In the genomic region with DNA sequence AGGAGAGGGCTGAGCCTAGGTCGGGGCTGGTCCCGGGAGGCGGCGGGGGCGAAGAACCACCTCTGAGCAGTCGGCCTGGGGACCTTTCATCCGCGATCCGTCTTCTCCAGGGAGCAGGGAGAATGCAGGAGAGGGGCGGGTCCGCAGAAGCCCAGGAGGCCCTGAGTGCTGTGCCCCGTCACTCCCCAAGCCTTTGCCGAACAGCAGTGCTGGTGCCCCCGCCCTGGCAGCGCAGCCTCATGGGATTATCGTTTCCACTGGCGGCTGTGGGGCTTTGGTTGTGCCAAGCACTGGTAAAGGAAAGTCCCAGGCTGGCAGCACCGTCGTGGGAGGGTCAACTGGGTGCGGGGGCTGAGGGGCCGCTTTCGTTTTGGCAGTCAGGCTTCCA, we compare ENCODE assay signal across 8 cellular contexts. TPM values are rescaled to one million over a fixed set of nuclear protein-coding genes. Genes with fewer than 3 reads are reported as not detected.
DNase-seq lines count a peak whose midpoint lies in the region; ATAC-seq, FAIRE-seq and TF ChIP-seq lines count a peak whose summit lies in the region.

No MANE protein-coding gene starts in this region.

- TF ChIP-seq CTCF in HepG2 (CRISPR knock-in tag; IDR thresholded peaks at IDR 0.05) (no peak), tibial artery (IDR thresholded peaks at IDR 0.05) (no peak)

- DNase-seq in HepG2 (ENCODE audit: low spot score) (no peak), tibial artery (no peak), NAMALWA (ENCODE audit: low spot score) (no peak)

- H3K9me3 ChIP-seq in BLaER1 (no peaks in the 10 kb centered on the region), HepG2 (ENCODE audit: low read length) (no peaks in the 10 kb centered on the region), tibial artery (no peaks in the 10 kb centered on the region)

- TF ChIP-seq POLR2A in HepG2 (IDR thresholded peaks at IDR 0.05; ENCODE audit: insufficient read depth in 1 of 2, low read depth in 2 of 2, low read length in 2 of 2), result no peak

- WGBS in HepG2 (ENCODE audit: low lambda C conversion rate), result under 1% methylated on average over 17 of the region's 22 CpGs

- FAIRE-seq in HepG2 (lab: Jason Lieb, UNC), result no peak

- TF ChIP-seq EP300 in HepG2 (IDR thresholded peaks at IDR 0.05; ENCODE audit: low read depth in 2 of 2, low read length in 2 of 2) (no peak), HepG2 (CRISPR knock-in tag; IDR thresholded peaks at IDR 0.05; ENCODE audit: borderline replicate concordance) (no peak)

- in situ Hi-C loops in HepG2 (cut with HindIII; ENCODE audit: extremely low pct_ligation_motif_present, low pct_unique_long_range_greater_than_20kb), result no loop called here

- no peak overlapping the region for H2AFZ ChIP-seq in HepG2 (ENCODE audit: low read length)

- CTCF ChIA-PET in HepG2 (lab: Yijun Ruan, JAX; ENCODE audit: low intra/inter-chr PET ratio, low total read pairs), result no interaction called here

- H3K9ac ChIP-seq in BLaER1 (peak overlapping the region; percentile 92), HepG2 (ENCODE audit: insufficient read depth, low read depth, low read length) (peak overlapping the region; percentile 86)

- H3K4me1 ChIP-seq in BLaER1 (peaks cover 27% of the 10 kb centered on the region), HepG2 (ENCODE audit: insufficient read depth, low read length) (peaks cover 21% of the 10 kb centered on the region), tibial artery (peaks cover 0 to 32% (median 21%) of the 10 kb centered on the region in 4 donors)

- peak overlapping the region; percentile 99 for H3K4me2 ChIP-seq in BLaER1
- H3K4me2 ChIP-seq in HepG2 (ENCODE audit: low read depth, low read length), result peak overlapping the region; percentile 99

- peaks cover 14% of the 10 kb centered on the region for H3K79me2 ChIP-seq in HepG2 (ENCODE audit: insufficient read depth, low read length)

- ATAC-seq in HG03520 (IDR thresholded peaks at IDR 0.05; ENCODE audit: unreplicated experiment) (peak; percentile 6), HepG2 (peak; percentile 58), HG03039 (IDR thresholded peaks at IDR 0.05; ENCODE audit: unreplicated experiment) (no peak), HG03108 (IDR thresholded peaks at IDR 0.05; ENCODE audit: unreplicated experiment) (no peak)

- H3K36me3 ChIP-seq in BLaER1 (peaks cover 40% of the 10 kb centered on the region), HepG2 (replicated peaks in 1 of 2; ENCODE audit: control insufficient read depth in 1 of 2, insufficient read depth in 2 of 2, low read length in 2 of 2) (peaks cover 20 to 28% of the 10 kb centered on the region in 2 experiments; a peak in 3 of 5 replicates), tibial artery (peaks cover 37 to 38% (median 37%) of the 10 kb centered on the region in 3 donors)

- TF ChIP-seq RAD21 in HepG2 (CRISPR knock-in tag; IDR thresholded peaks at IDR 0.05), result no peak

- H3K27me3 ChIP-seq in BLaER1, result no peaks in the 10 kb centered on the region
- no peaks in the 10 kb centered on the region for H3K27me3 ChIP-seq in HepG2 (ENCODE audit: control insufficient read depth in 1 of 2, insufficient read depth in 2 of 2, low read length in 2 of 2)
- H3K27me3 ChIP-seq in tibial artery, result peaks cover 0 to 41% of the 10 kb centered on the region in 2 donors

- POLR2A ChIA-PET in HepG2 (lab: Yijun Ruan, JAX), result interaction anchor here (1.1 to 2.8 kb wide), 2 partner anchors 12 to 63 kb away, joined by 4 to 26 read pairs; partner anchors contain the start of gene NDUFB10

- peak overlapping the region; percentile 92 for H3K27ac ChIP-seq in BLaER1
- peak overlapping the region; percentile 29 for H3K27ac ChIP-seq in angular gyrus (ENCODE audit: low read depth, low read length)
- H3K27ac ChIP-seq in HepG2 (ENCODE audit: extremely low read length, insufficient read depth, low read length), result peak overlapping the region; percentile 75
- H3K27ac ChIP-seq in tibial artery, result peak overlapping the region; percentile 80 to 94

- intact Hi-C loops in HepG2 (cut with micrococcal nuclease; ENCODE audit: unreplicated experiment) (no loop called here), tibial artery (cut with DNase I; ENCODE audit: low total_unique reads) (loop anchor here (5.0 kb wide), 1 partner anchor 360 kb away; the partner anchor contains the start of genes CRAMP1 and IFT140)

- H3K4me3 ChIP-seq in BLaER1 (peak overlapping the region; percentile 100), HepG2 (replicated peaks in 1 of 3; ENCODE audit: insufficient read depth in 1 of 3, low read depth in 2 of 3, low read length in 3 of 3) (peak overlapping the region; percentile 74 to 99 (median 84)), tibial artery (peak overlapping the region; percentile 79 to 99)

- H4K20me1 ChIP-seq in BLaER1 (peaks cover 43% of the 10 kb centered on the region), HepG2 (ENCODE audit: insufficient read depth, low read length) (no peaks in the 10 kb centered on the region)

- no TSS peak for BruUV-seq in HepG2 (replicated peaks; lab: Mats Ljungman, UMichigan)

RNA-seq across cellular contexts. Expression of gene TBL3, which starts 0.6 kb away (rescaled TPM):
- total RNA-seq in HepG2 (2016; rRNA removed; fragmentation: Illumina TruSeq; extraction: Trizol), result 31.2 and 38.0 TPM in 2 replicates
- total RNA-seq in HepG2 (2016; cell fraction: cytosol; rRNA removed; fragmentation: Illumina TruSeq; extraction: Trizol; ENCODE audit: low read depth), result 6.2 and 6.3 TPM in 2 replicates
- total RNA-seq in HepG2 (2016; cell fraction: insoluble cytoplasmic fraction; rRNA removed; fragmentation: Illumina TruSeq; extraction: Trizol), result 28.7 and 44.0 TPM in 2 replicates
- 9.1 and 10.6 TPM in 2 replicates for total RNA-seq in HepG2 (2016; cell fraction: membrane; rRNA removed; fragmentation: Illumina TruSeq; extraction: Trizol)
- total RNA-seq in HepG2 (2016; cell fraction: nucleus; rRNA removed; fragmentation: Illumina TruSeq; extraction: Trizol), result 26.8 and 27.8 TPM in 2 replicates
- polyA plus RNA-seq in HepG2 (2011; rRNA removed), result 16.8 and 24.9 TPM in 2 replicates
- polyA plus RNA-seq in HepG2 (2011; cell fraction: cytosol; rRNA removed), result 16.1 and 29.4 TPM in 2 replicates
- polyA plus RNA-seq in HepG2 (2011; cell fraction: nucleus; rRNA removed), result 117 and 165 TPM in 2 replicates
- polyA plus RNA-seq in HepG2 (2012), result 19.7 and 30.1 TPM in 2 replicates
- polyA plus RNA-seq in HepG2 (2016; cell fraction: cytosol; fragmentation: Illumina TruSeq; extraction: Trizol; ENCODE audit: low read depth), result 6.0 and 6.6 TPM in 2 replicates
- 21.7 and 29.9 TPM in 2 replicates for polyA plus RNA-seq in HepG2 (2016; cell fraction: insoluble cytoplasmic fraction; fragmentation: Illumina TruSeq; extraction: Trizol; ENCODE audit: low read depth)
- 7.9 and 9.7 TPM in 2 replicates for polyA plus RNA-seq in HepG2 (2016; cell fraction: membrane; fragmentation: Illumina TruSeq; extraction: Trizol; ENCODE audit: low read depth)
- 47.3 and 47.9 TPM in 2 replicates for polyA plus RNA-seq in HepG2 (2016; cell fraction: nucleus; fragmentation: Illumina TruSeq; extraction: Trizol; ENCODE audit: insufficient read depth, low read depth)
- polyA minus RNA-seq in HepG2 (2011; rRNA and poly(A)+ RNA removed; ENCODE audit: low replicate concordance), result 72.5 and 77.5 TPM in 2 replicates
- polyA minus RNA-seq in HepG2 (2011; cell fraction: cytosol; rRNA and poly(A)+ RNA removed), result 26.4 and 31.2 TPM in 2 replicates
- polyA minus RNA-seq in HepG2 (2011; cell fraction: nucleus; rRNA and poly(A)+ RNA removed), result 18.5 and 19.3 TPM in 2 replicates

RNA-seq across cellular contexts. Expression of gene RNF151, which starts 5.8 kb away (rescaled TPM):
- not detected in 2 replicates for total RNA-seq in HepG2 (2016; rRNA removed; fragmentation: Illumina TruSeq; extraction: Trizol)
- not detected in 2 replicates for total RNA-seq in HepG2 (2016; cell fraction: cytosol; rRNA removed; fragmentation: Illumina TruSeq; extraction: Trizol; ENCODE audit: low read depth)
- not detected in 2 replicates for total RNA-seq in HepG2 (2016; cell fraction: insoluble cytoplasmic fraction; rRNA removed; fragmentation: Illumina TruSeq; extraction: Trizol)
- total RNA-seq in HepG2 (2016; cell fraction: membrane; rRNA removed; fragmentation: Illumina TruSeq; extraction: Trizol), result not detected in 2 replicates
- total RNA-seq in HepG2 (2016; cell fraction: nucleus; rRNA removed; fragmentation: Illumina TruSeq; extraction: Trizol), result not detected in 2 replicates
- polyA plus RNA-seq in HepG2 (2011; rRNA removed), result not detected in 2 replicates
- 0.09 TPM in 1 of 2 replicates, not detected in the other for polyA plus RNA-seq in HepG2 (2011; cell fraction: cytosol; rRNA removed)
- polyA plus RNA-seq in HepG2 (2011; cell fraction: nucleus; rRNA removed), result 0.50 TPM in 1 of 2 replicates, not detected in the other
- not detected in 2 replicates for polyA plus RNA-seq in HepG2 (2012)
- polyA plus RNA-seq in HepG2 (2016; cell fraction: cytosol; fragmentation: Illumina TruSeq; extraction: Trizol; ENCODE audit: low read depth), result not detected in 2 replicates
- polyA plus RNA-seq in HepG2 (2016; cell fraction: insoluble cytoplasmic fraction; fragmentation: Illumina TruSeq; extraction: Trizol; ENCODE audit: low read depth), result not detected in 2 replicates
- polyA plus RNA-seq in HepG2 (2016; cell fraction: membrane; fragmentation: Illumina TruSeq; extraction: Trizol; ENCODE audit: low read depth), result not detected in 2 replicates
- polyA plus RNA-seq in HepG2 (2016; cell fraction: nucleus; fragmentation: Illumina TruSeq; extraction: Trizol; ENCODE audit: insufficient read depth, low read depth), result not detected in 2 replicates
- polyA minus RNA-seq in HepG2 (2011; rRNA and poly(A)+ RNA removed; ENCODE audit: low replicate concordance), result 0.28 TPM in 1 of 2 replicates, not detected in the other
- polyA minus RNA-seq in HepG2 (2011; cell fraction: cytosol; rRNA and poly(A)+ RNA removed), result not detected in 2 replicates
- polyA minus RNA-seq in HepG2 (2011; cell fraction: nucleus; rRNA and poly(A)+ RNA removed), result not detected in 2 replicates

RNA-seq across cellular contexts. Expression of gene RPS2, which starts 7.9 kb away (rescaled TPM):
- 1,908 and 1,988 TPM in 2 replicates for total RNA-seq in HepG2 (2016; rRNA removed; fragmentation: Illumina TruSeq; extraction: Trizol)
- total RNA-seq in HepG2 (2016; cell fraction: cytosol; rRNA removed; fragmentation: Illumina TruSeq; extraction: Trizol; ENCODE audit: low read depth), result 7,477 and 8,510 TPM in 2 replicates
- total RNA-seq in HepG2 (2016; cell fraction: insoluble cytoplasmic fraction; rRNA removed; fragmentation: Illumina TruSeq; extraction: Trizol), result 1,713 and 1,999 TPM in 2 replicates
- total RNA-seq in HepG2 (2016; cell fraction: membrane; rRNA removed; fragmentation: Illumina TruSeq; extraction: Trizol), result 6,682 and 6,920 TPM in 2 replicates
- total RNA-seq in HepG2 (2016; cell fraction: nucleus; rRNA removed; fragmentation: Illumina TruSeq; extraction: Trizol), result 868 and 972 TPM in 2 replicates
- 4,513 and 4,514 TPM in 2 replicates for polyA plus RNA-seq in HepG2 (2011; rRNA removed)
- polyA plus RNA-seq in HepG2 (2011; cell fraction: cytosol; rRNA removed), result 4,562 and 7,573 TPM in 2 replicates
- 3,188 and 3,237 TPM in 2 replicates for polyA plus RNA-seq in HepG2 (2011; cell fraction: nucleus; rRNA removed)
- polyA plus RNA-seq in HepG2 (2012), result 2,719 and 4,159 TPM in 2 replicates
- 15,334 and 17,742 TPM in 2 replicates for polyA plus RNA-seq in HepG2 (2016; cell fraction: cytosol; fragmentation: Illumina TruSeq; extraction: Trizol; ENCODE audit: low read depth)
- 2,736 and 3,340 TPM in 2 replicates for polyA plus RNA-seq in HepG2 (2016; cell fraction: insoluble cytoplasmic fraction; fragmentation: Illumina TruSeq; extraction: Trizol; ENCODE audit: low read depth)
- 10,909 and 11,775 TPM in 2 replicates for polyA plus RNA-seq in HepG2 (2016; cell fraction: membrane; fragmentation: Illumina TruSeq; extraction: Trizol; ENCODE audit: low read depth)
- 2,261 and 2,419 TPM in 2 replicates for polyA plus RNA-seq in HepG2 (2016; cell fraction: nucleus; fragmentation: Illumina TruSeq; extraction: Trizol; ENCODE audit: insufficient read depth, low read depth)
- 5,720 and 6,943 TPM in 2 replicates for polyA minus RNA-seq in HepG2 (2011; rRNA and poly(A)+ RNA removed; ENCODE audit: low replicate concordance)
- 2,159 and 2,271 TPM in 2 replicates for polyA minus RNA-seq in HepG2 (2011; cell fraction: cytosol; rRNA and poly(A)+ RNA removed)
- polyA minus RNA-seq in HepG2 (2011; cell fraction: nucleus; rRNA and poly(A)+ RNA removed), result 430 and 534 TPM in 2 replicates

RNA-seq across cellular contexts. Expression of gene NOXO1, which starts 8.8 kb away (rescaled TPM):
- 0.21 and 1.4 TPM in 2 replicates for total RNA-seq in HepG2 (2016; rRNA removed; fragmentation: Illumina TruSeq; extraction: Trizol)
- total RNA-seq in HepG2 (2016; cell fraction: cytosol; rRNA removed; fragmentation: Illumina TruSeq; extraction: Trizol; ENCODE audit: low read depth), result 0.40 and 0.97 TPM in 2 replicates
- 0.22 and 1.1 TPM in 2 replicates for total RNA-seq in HepG2 (2016; cell fraction: insoluble cytoplasmic fraction; rRNA removed; fragmentation: Illumina TruSeq; extraction: Trizol)
- total RNA-seq in HepG2 (2016; cell fraction: membrane; rRNA removed; fragmentation: Illumina TruSeq; extraction: Trizol), result 0.34 and 0.53 TPM in 2 replicates
- total RNA-seq in HepG2 (2016; cell fraction: nucleus; rRNA removed; fragmentation: Illumina TruSeq; extraction: Trizol), result 2.4 and 3.1 TPM in 2 replicates
- polyA plus RNA-seq in HepG2 (2011; rRNA removed), result 0.69 and 1.4 TPM in 2 replicates
- 0.14 and 0.25 TPM in 2 replicates for polyA plus RNA-seq in HepG2 (2011; cell fraction: cytosol; rRNA removed)
- 10.4 and 11.0 TPM in 2 replicates for polyA plus RNA-seq in HepG2 (2011; cell fraction: nucleus; rRNA removed)
- 0.12 and 0.55 TPM in 2 replicates for polyA plus RNA-seq in HepG2 (2012)
- polyA plus RNA-seq in HepG2 (2016; cell fraction: cytosol; fragmentation: Illumina TruSeq; extraction: Trizol; ENCODE audit: low read depth), result 0.26 and 0.45 TPM in 2 replicates
- 0.52 and 0.62 TPM in 2 replicates for polyA plus RNA-seq in HepG2 (2016; cell fraction: insoluble cytoplasmic fraction; fragmentation: Illumina TruSeq; extraction: Trizol; ENCODE audit: low read depth)
- 0.63 and 0.78 TPM in 2 replicates for polyA plus RNA-seq in HepG2 (2016; cell fraction: membrane; fragmentation: Illumina TruSeq; extraction: Trizol; ENCODE audit: low read depth)
- 7.2 and 9.5 TPM in 2 replicates for polyA plus RNA-seq in HepG2 (2016; cell fraction: nucleus; fragmentation: Illumina TruSeq; extraction: Trizol; ENCODE audit: insufficient read depth, low read depth)
- 0.12 and 0.28 TPM in 2 replicates for polyA minus RNA-seq in HepG2 (2011; rRNA and poly(A)+ RNA removed; ENCODE audit: low replicate concordance)
- polyA minus RNA-seq in HepG2 (2011; cell fraction: cytosol; rRNA and poly(A)+ RNA removed), result not detected in 2 replicates
- 0.75 and 1.0 TPM in 2 replicates for polyA minus RNA-seq in HepG2 (2011; cell fraction: nucleus; rRNA and poly(A)+ RNA removed)

RNA-seq across cellular contexts. Expression of gene GFER, which starts 11.5 kb away (rescaled TPM):
- total RNA-seq in HepG2 (2016; rRNA removed; fragmentation: Illumina TruSeq; extraction: Trizol), result 68.3 and 71.7 TPM in 2 replicates
- total RNA-seq in HepG2 (2016; cell fraction: cytosol; rRNA removed; fragmentation: Illumina TruSeq; extraction: Trizol; ENCODE audit: low read depth), result 42.3 and 42.4 TPM in 2 replicates
- 71.7 and 77.6 TPM in 2 replicates for total RNA-seq in HepG2 (2016; cell fraction: insoluble cytoplasmic fraction; rRNA removed; fragmentation: Illumina TruSeq; extraction: Trizol)
- total RNA-seq in HepG2 (2016; cell fraction: membrane; rRNA removed; fragmentation: Illumina TruSeq; extraction: Trizol), result 45.9 and 49.4 TPM in 2 replicates
- 27.4 and 40.1 TPM in 2 replicates for total RNA-seq in HepG2 (2016; cell fraction: nucleus; rRNA removed; fragmentation: Illumina TruSeq; extraction: Trizol)
- 28.6 and 35.9 TPM in 2 replicates for polyA plus RNA-seq in HepG2 (2011; rRNA removed)
- 25.2 and 31.0 TPM in 2 replicates for polyA plus RNA-seq in HepG2 (2011; cell fraction: cytosol; rRNA removed)
- polyA plus RNA-seq in HepG2 (2011; cell fraction: nucleus; rRNA removed), result 27.0 and 27.5 TPM in 2 replicates
- 28.9 and 37.4 TPM in 2 replicates for polyA plus RNA-seq in HepG2 (2012)
- 55.8 and 56.5 TPM in 2 replicates for polyA plus RNA-seq in HepG2 (2016; cell fraction: cytosol; fragmentation: Illumina TruSeq; extraction: Trizol; ENCODE audit: low read depth)
- 83.7 and 99.4 TPM in 2 replicates for polyA plus RNA-seq in HepG2 (2016; cell fraction: insoluble cytoplasmic fraction; fragmentation: Illumina TruSeq; extraction: Trizol; ENCODE audit: low read depth)
- 49.1 and 52.1 TPM in 2 replicates for polyA plus RNA-seq in HepG2 (2016; cell fraction: membrane; fragmentation: Illumina TruSeq; extraction: Trizol; ENCODE audit: low read depth)
- polyA plus RNA-seq in HepG2 (2016; cell fraction: nucleus; fragmentation: Illumina TruSeq; extraction: Trizol; ENCODE audit: insufficient read depth, low read depth), result 66.2 and 67.2 TPM in 2 replicates
- 12.3 and 20.5 TPM in 2 replicates for polyA minus RNA-seq in HepG2 (2011; rRNA and poly(A)+ RNA removed; ENCODE audit: low replicate concordance)
- polyA minus RNA-seq in HepG2 (2011; cell fraction: cytosol; rRNA and poly(A)+ RNA removed), result 16.4 and 18.5 TPM in 2 replicates
- 14.7 and 14.8 TPM in 2 replicates for polyA minus RNA-seq in HepG2 (2011; cell fraction: nucleus; rRNA and poly(A)+ RNA removed)

Comparison
In these comparisons a context has a peak if more than half of its experiments do, and no peak if none do; other contexts are left out.
1. H3K27ac ChIP-seq: peak in every context shown above with its lines; median percentile 92 in BLaER1; 87 in tibial artery; 75 in HepG2; 29 in angular gyrus.
2. ATAC-seq: peak in HG03520 (single experiment) and HepG2 (single experiment); none in HG03039 (single experiment) and HG03108 (single experiment).
3. Peak in every context shown above with its lines, with median percentiles within 50 percentile points of each other: H3K4me3 ChIP-seq.